In genomic region chr22:19396934-19397728, GRCh38 we compare ENCODE assay signal across 1 cellular context.
TF ChIP-seq lines count a peak whose summit lies in the region.

No MANE protein-coding gene starts in this region.

TF ChIP-seq in K562, 482 proteins besides CTCF, POLR2A, EP300 and RAD21 (continues in another document):
- TF ChIP-seq ZNF436 (CRISPR knock-in tag; IDR thresholded peaks at IDR 0.05) (no peak), FOXJ2 (tag; IDR thresholded peaks at IDR 0.05) (no peak), HMBOX1 (IDR thresholded peaks at IDR 0.05) (peak; percentile 92), ZNF75A (CRISPR knock-in tag; IDR thresholded peaks at IDR 0.05) (peak; percentile 9; the same call in 1 of the 2 replicates), ZNF785 (CRISPR knock-in tag; IDR thresholded peaks at IDR 0.05) (no peak), NFATC3 (IDR thresholded peaks at IDR 0.05) (no peak), HMGN3 (IDR thresholded peaks at IDR 0.05; ENCODE audit: borderline replicate concordance, extremely low read depth, insufficient read length, low read depth, low read length) (peak; percentile 95), TBL1XR1 (IDR thresholded peaks at IDR 0.05; ENCODE audit: low read length in 2 of 2) (peak in 1 of 2 experiments; percentile 93; a peak in 3 of 4 replicates), EHMT2 (IDR thresholded peaks at IDR 0.05) (no peak), POLR2H (tag; IDR thresholded peaks at IDR 0.05; ENCODE audit: low read depth) (no peak), PHF20 (IDR thresholded peaks at IDR 0.05; ENCODE audit: partially characterized antibody) (no peak), PHF8 (IDR thresholded peaks at IDR 0.05; ENCODE audit: borderline replicate concordance, low read length) (0 out of 2 replicates have a peak, but pooled peaks have one; percentile 25), ZC3H11A (IDR thresholded peaks at IDR 0.05; ENCODE audit: low read depth, low read length) (no peak), HES1 (IDR thresholded peaks at IDR 0.05; ENCODE audit: low read depth) (peak; percentile 13; the same call in 1 of the 2 replicates), ARNT (IDR thresholded peaks at IDR 0.05) (peak; percentile 92 to 98; a peak in 3 of 4 replicates), USF2 (CRISPR knock-in tag; IDR thresholded peaks at IDR 0.05) (no peak), EWSR1 (IDR thresholded peaks at IDR 0.05; ENCODE audit: borderline replicate concordance, low read depth, partially characterized antibody) (no peak), ZKSCAN3 (CRISPR knock-in tag; IDR thresholded peaks at IDR 0.05) (no peak), ARID3B (CRISPR knock-in tag; IDR thresholded peaks at IDR 0.05; ENCODE audit: borderline replicate concordance) (no peak), XRCC5 (IDR thresholded peaks at IDR 0.05; ENCODE audit: low read depth, low read length) (peak; percentile 43; the same call in 1 of the 2 replicates), ZMIZ1 (IDR thresholded peaks at IDR 0.05; ENCODE audit: low read depth in 2 of 2, low read length in 2 of 2) (peak in 1 of 2 experiments; percentile 96; a peak in 2 of 4 replicates), ZHX1 (conservative IDR thresholded peaks at IDR 0.05; ENCODE audit: low read length) (no peak), PCBP1 (IDR thresholded peaks at IDR 0.05; ENCODE audit: low read depth, low read length, poor library complexity, severe bottlenecking) (no peak), ZNF57 (CRISPR knock-in tag; IDR thresholded peaks at IDR 0.05) (peak; percentile 16; the same call in 1 of the 2 replicates), ZFP30 (CRISPR knock-in tag; IDR thresholded peaks at IDR 0.05; ENCODE audit: borderline replicate concordance) (no peak), CEBPB (tag; IDR thresholded peaks at IDR 0.05) (no peak), PPARD (CRISPR knock-in tag; IDR thresholded peaks at IDR 0.05) (no peak), ERF (CRISPR knock-in tag; IDR thresholded peaks at IDR 0.05) (0 out of 2 replicates have a peak, but pooled peaks have one; percentile 6), TAF15 (IDR thresholded peaks at IDR 0.05; ENCODE audit: low read depth, low read length) (no peak), HNRNPH1 (optimal IDR thresholded peaks at IDR 0.05; ENCODE audit: low read depth, low read length) (no peak), ZNF592 (IDR thresholded peaks at IDR 0.05) (peak; percentile 98), MAZ (CRISPR knock-in tag; conservative IDR thresholded peaks at IDR 0.05 in 1 of 2, IDR thresholded peaks at IDR 0.05 in 1 of 2) (peak in 1 of 2 experiments; percentile 76; a peak in 2 of 4 replicates), MYNN (IDR thresholded peaks at IDR 0.05) (no peak), MYNN (CRISPR knock-in tag; IDR thresholded peaks at IDR 0.05) (no peak), MEF2D (tag; conservative IDR thresholded peaks at IDR 0.05; ENCODE audit: low read depth) (peak; percentile 69; the same call in 1 of the 2 replicates), ESRRA (IDR thresholded peaks at IDR 0.05; ENCODE audit: borderline replicate concordance, low read depth) (peak; percentile 54; the same call in 1 of the 2 replicates), MAFF (IDR thresholded peaks at IDR 0.05; ENCODE audit: low read length) (peak; percentile 61; the same call in 1 of the 2 replicates)
- TF ChIP-seq, protein P1, sequence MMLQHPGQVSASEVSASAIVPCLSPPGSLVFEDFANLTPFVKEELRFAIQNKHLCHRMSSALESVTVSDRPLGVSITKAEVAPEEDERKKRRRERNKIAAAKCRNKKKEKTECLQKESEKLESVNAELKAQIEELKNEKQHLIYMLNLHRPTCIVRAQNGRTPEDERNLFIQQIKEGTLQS (IDR thresholded peaks at IDR 0.05), result no peak
- TF ChIP-seq, protein P1 (CRISPR knock-in tag; conservative IDR thresholded peaks at IDR 0.05), result peak; percentile 94
- TF ChIP-seq, protein P2, sequence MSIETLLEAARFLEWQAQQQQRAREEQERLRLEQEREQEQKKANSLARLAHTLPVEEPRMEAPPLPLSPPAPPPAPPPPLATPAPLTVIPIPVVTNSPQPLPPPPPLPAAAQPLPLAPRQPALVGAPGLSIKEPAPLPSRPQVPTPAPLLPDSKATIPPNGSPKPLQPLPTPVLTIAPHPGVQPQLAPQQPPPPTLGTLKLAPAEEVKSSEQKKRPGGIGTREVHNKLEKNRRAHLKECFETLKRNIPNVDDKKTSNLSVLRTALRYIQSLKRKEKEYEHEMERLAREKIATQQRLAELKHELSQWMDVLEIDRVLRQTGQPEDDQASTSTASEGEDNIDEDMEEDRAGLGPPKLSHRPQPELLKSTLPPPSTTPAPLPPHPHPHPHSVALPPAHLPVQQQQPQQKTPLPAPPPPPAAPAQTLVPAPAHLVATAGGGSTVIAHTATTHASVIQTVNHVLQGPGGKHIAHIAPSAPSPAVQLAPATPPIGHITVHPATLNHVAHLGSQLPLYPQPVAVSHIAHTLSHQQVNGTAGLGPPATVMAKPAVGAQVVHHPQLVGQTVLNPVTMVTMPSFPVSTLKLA (conservative IDR thresholded peaks at IDR 0.05), result peak in 1 of 2 experiments; percentile 86
- TF ChIP-seq, protein P3, sequence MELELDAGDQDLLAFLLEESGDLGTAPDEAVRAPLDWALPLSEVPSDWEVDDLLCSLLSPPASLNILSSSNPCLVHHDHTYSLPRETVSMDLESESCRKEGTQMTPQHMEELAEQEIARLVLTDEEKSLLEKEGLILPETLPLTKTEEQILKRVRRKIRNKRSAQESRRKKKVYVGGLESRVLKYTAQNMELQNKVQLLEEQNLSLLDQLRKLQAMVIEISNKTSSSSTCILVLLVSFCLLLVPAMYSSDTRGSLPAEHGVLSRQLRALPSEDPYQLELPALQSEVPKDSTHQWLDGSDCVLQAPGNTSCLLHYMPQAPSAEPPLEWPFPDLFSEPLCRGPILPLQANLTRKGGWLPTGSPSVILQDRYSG (tag; conservative IDR thresholded peaks at IDR 0.05; ENCODE audit: low read depth), result peak; percentile 79
- TF ChIP-seq, protein P4, sequence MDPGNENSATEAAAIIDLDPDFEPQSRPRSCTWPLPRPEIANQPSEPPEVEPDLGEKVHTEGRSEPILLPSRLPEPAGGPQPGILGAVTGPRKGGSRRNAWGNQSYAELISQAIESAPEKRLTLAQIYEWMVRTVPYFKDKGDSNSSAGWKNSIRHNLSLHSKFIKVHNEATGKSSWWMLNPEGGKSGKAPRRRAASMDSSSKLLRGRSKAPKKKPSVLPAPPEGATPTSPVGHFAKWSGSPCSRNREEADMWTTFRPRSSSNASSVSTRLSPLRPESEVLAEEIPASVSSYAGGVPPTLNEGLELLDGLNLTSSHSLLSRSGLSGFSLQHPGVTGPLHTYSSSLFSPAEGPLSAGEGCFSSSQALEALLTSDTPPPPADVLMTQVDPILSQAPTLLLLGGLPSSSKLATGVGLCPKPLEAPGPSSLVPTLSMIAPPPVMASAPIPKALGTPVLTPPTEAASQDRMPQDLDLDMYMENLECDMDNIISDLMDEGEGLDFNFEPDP (CRISPR knock-in tag; IDR thresholded peaks at IDR 0.05), result no peak
